Comparison of ENCODE assay signal across 1 cellular context in the genomic region with DNA sequence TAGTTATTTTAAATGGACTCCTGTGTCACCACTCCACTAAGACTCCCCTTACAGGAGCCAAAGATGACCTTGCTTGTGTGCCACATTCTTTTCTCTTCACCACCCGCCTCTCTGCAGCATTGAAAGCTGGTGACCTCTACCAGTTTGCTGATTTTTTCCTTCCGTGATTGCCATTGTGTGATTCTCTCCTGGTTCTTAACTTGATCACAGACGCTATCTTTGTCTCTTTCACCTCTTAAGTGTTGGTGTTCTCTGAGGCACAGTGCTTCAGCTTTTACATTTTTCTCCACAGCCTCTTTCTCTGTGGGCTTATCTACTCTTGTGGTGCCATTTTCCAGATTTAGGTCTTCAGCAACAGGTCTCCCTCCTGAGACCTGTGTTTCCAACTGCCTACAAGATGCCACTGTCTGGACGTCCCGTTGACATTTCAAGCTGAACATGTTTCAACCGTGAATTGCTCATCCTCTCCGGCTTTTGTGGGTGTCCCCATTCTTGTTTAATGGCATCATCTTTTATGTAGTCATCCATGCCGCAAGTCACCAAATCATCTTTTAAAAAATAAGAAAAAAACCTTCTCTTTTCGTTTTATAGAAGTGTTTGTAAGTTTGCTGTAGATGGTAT.
A peak's percentile ranks its signal among the peaks of the same experiment; 100 is the strongest.
TF ChIP-seq lines count a peak whose summit lies in the region.

No MANE protein-coding gene starts in this region.

TF ChIP-seq in IMR-90, 13 proteins besides CTCF, POLR2A, EP300 and RAD21:
- TF ChIP-seq MXI1 (IDR thresholded peaks at IDR 0.05; ENCODE audit: borderline replicate concordance, low read depth, low read length) (no peak), CEBPB (IDR thresholded peaks at IDR 0.05; ENCODE audit: low read depth, low read length) (peak; percentile 76), RFX5 (IDR thresholded peaks at IDR 0.05; ENCODE audit: low read depth, low read length) (no peak), MAFK (IDR thresholded peaks at IDR 0.05; ENCODE audit: low read depth, low read length) (no peak), FOS (IDR thresholded peaks at IDR 0.05; ENCODE audit: low read depth, low read length) (peak; percentile 71), USF2 (IDR thresholded peaks at IDR 0.05; ENCODE audit: low read depth, low read length) (no peak)
TF ChIP-seq in IMR-90: peak in this region for 2.
